In genomic region chr2:234218261-234219180, GRCh38 we compare ENCODE assay signal across 16 cellular contexts.
DNase-seq lines count a peak whose midpoint lies in the region; ATAC-seq, FAIRE-seq and TF ChIP-seq lines count a peak whose summit lies in the region.
"Had no signal": no experiment of that assay in that cellular context is flagged by ENCODE, and none has a peak within 500 bp of the region (broad histone marks: within the 10 kb centered on the region; RNA-seq: fewer than 3 reads in every experiment).

No MANE protein-coding gene starts in this region.

- no peak overlapping the region for H3K4me3 ChIP-seq in breast epithelium
- H3K4me3 ChIP-seq: gastrocnemius medialis, pancreas had no signal

- ATAC-seq in T-helper 17 cell (no peak), HG03469 (IDR thresholded peaks at IDR 0.05; ENCODE audit: unreplicated experiment) (no peak)
- ATAC-seq: activated T-cell treated with anti-CD3 and anti-CD28 coated beads, Interleukin-2, amount 50 U/mL, for 4 hours; gastrocnemius medialis; pancreas had no signal

- no peaks in the 10 kb centered on the region for H3K9me3 Mint-ChIP-seq in MCF 10A (ENCODE audit: unreplicated experiment)
- H3K9me3 Mint-ChIP-seq: activated T-cell treated with anti-CD3 and anti-CD28 coated beads, Interleukin-2, amount 50 U/mL, for 4 hours had no signal

- H3K27ac Mint-ChIP-seq in MCF 10A (ENCODE audit: low read depth, unreplicated experiment) (no peak overlapping the region), T-helper 17 cell (no peak overlapping the region)

- DNase-seq in MCF 10A (ENCODE audit: unreplicated experiment) (peak; percentile 48), breast epithelium (ENCODE audit: low spot score in 2 of 2) (no peak), T-helper 17 cell (no peak), medulla oblongata (ENCODE audit: extremely low spot score) (peak; percentile 16), amygdala (lab: John Stamatoyannopoulos, UW) (no peak), NCI-H510A treated with DMSO at 0.1 percent for 48 hours (lab: John Stamatoyannopoulos, UW) (no peak), GM12891 (ENCODE audit: insufficient read length, low spot score) (no peak)
- DNase-seq: activated CD4-positive, CD25-positive, alpha-beta regulatory T cell treated with anti-CD3 and anti-CD28 coated beads, Interleukin-2, amount 50 U/mL, for 72 hours; activated T-cell treated with anti-CD3 and anti-CD28 coated beads, Interleukin-2, amount 50 U/mL, for 4 hours; AML-193; gastrocnemius medialis; midbrain; MV-4-11; NCI-H226; pancreas had no signal

- POLR2A ChIA-PET in MCF 10A (lab: Yijun Ruan, JAX): interaction anchor here (0.6 to 2.0 kb wide), 4 partner anchors 9 to 56 kb away, joined by 3 to 7 read pairs (median 4); no protein-coding TSS in a partner anchor

- CTCF ChIA-PET in MCF 10A (lab: Yijun Ruan, JAX): interaction anchor here (0.6 to 1.4 kb wide), 4 partner anchors 24 to 274 kb away, joined by 3 to 5 read pairs (median 4); no protein-coding TSS in a partner anchor

- no peak overlapping the region for H3K4me3 Mint-ChIP-seq in MCF 10A (ENCODE audit: unreplicated experiment)
- H3K4me3 Mint-ChIP-seq in T-helper 17 cell: peak overlapping the region; percentile 33
- H3K4me3 Mint-ChIP-seq: activated T-cell treated with anti-CD3 and anti-CD28 coated beads, Interleukin-2, amount 50 U/mL, for 4 hours had no signal

- H3K4me1 ChIP-seq in breast epithelium: no peaks in the 10 kb centered on the region
- H3K4me1 ChIP-seq: gastrocnemius medialis, pancreas had no signal

- intact Hi-C loops in MCF 10A (cut with micrococcal nuclease) (no loop called here), breast epithelium (cut with DNase I; ENCODE audit: low total_unique reads) (no loop called here)

- no peak overlapping the region for H3K27ac ChIP-seq in breast epithelium
- H3K27ac ChIP-seq: gastrocnemius medialis, pancreas had no signal

- H3K9me3 ChIP-seq in breast epithelium (no peaks in the 10 kb centered on the region), T-helper 17 cell (ENCODE audit: control insufficient read depth, low read length, poor library complexity, severe bottlenecking) (no peaks in the 10 kb centered on the region)
- H3K9me3 ChIP-seq: gastrocnemius medialis, pancreas had no signal

- BruUV-seq in MCF 10A (replicated peaks; lab: Mats Ljungman, UMichigan): no TSS peak

- H3K27me3 ChIP-seq in breast epithelium: no peaks in the 10 kb centered on the region
- H3K27me3 ChIP-seq: gastrocnemius medialis, pancreas had no signal

- no peak for FAIRE-seq in GM12891 (lab: Jason Lieb, UNC)
- FAIRE-seq: pancreas had no signal

- H3K27me3 Mint-ChIP-seq in MCF 10A (ENCODE audit: insufficient read depth, unreplicated experiment) (no peaks in the 10 kb centered on the region), T-helper 17 cell (no peaks in the 10 kb centered on the region)

- no peak for TF ChIP-seq POLR2A in breast epithelium (IDR thresholded peaks at IDR 0.05)
- no peak for TF ChIP-seq POLR2A in GM12891 (IDR thresholded peaks at IDR 0.05; ENCODE audit: low read depth, low read length)

- peaks cover 7% of the 10 kb centered on the region for H3K4me1 Mint-ChIP-seq in MCF 10A (ENCODE audit: insufficient read depth, unreplicated experiment)
- H3K4me1 Mint-ChIP-seq in T-helper 17 cell: peaks cover 26% of the 10 kb centered on the region

- H3K36me3 Mint-ChIP-seq in MCF 10A (ENCODE audit: insufficient read depth, unreplicated experiment) (no peaks in the 10 kb centered on the region), T-helper 17 cell (ENCODE audit: low read depth) (no peaks in the 10 kb centered on the region)

- TF ChIP-seq CTCF in MCF 10A (IDR thresholded peaks at IDR 0.05; ENCODE audit: unreplicated experiment) (no peak), breast epithelium (IDR thresholded peaks at IDR 0.05) (no peak)

- no peaks in the 10 kb centered on the region for H3K36me3 ChIP-seq in breast epithelium
- H3K36me3 ChIP-seq: gastrocnemius medialis, pancreas had no signal

TF ChIP-seq in GM12891, 5 proteins besides CTCF, POLR2A, EP300 and RAD21:
- no peak for TF ChIP-seq POU2F2 (IDR thresholded peaks at IDR 0.05; ENCODE audit: low read depth, low read length)
- no peak for TF ChIP-seq SPI1 (IDR thresholded peaks at IDR 0.05; ENCODE audit: low read depth, low read length)
TF ChIP-seq in GM12891: peak in this region for 0.

Comparison
In these comparisons a context has a peak if more than half of its experiments do, and no peak if none do; other contexts are left out.
1. DNase-seq: peak in MCF 10A (single experiment) and medulla oblongata (single experiment); none in breast epithelium (0 of 2), T-helper 17 cell (0 of 3), amygdala (0 of 56), NCI-H510A treated with DMSO at 0.1 percent for 48 hours (single experiment) and GM12891 (single experiment).